Comparison of ENCODE assay signal across 33 cellular contexts in the genomic region with DNA sequence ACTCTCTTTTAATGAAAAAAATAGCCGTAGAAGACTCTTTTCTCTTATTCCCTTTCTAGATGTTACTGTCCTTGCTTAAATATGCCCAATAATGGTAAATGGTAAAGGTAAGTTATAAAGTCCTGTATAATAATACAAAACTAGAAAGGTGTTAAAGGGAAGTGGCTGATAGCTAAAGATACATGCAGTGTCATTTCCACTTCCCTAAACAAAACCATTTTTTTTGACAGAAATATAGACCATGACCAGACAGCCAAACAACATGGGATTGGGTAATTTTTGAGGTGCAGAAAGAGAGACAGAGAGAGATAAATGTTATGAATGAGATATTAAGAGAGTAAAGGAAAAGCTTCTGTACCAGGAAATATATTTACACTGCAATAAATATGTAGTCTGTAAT.
"Had no signal": no experiment of that assay in that cellular context is flagged by ENCODE, and none has a peak within 500 bp of the region (broad histone marks: within the 10 kb centered on the region; RNA-seq: fewer than 3 reads in every experiment).

No MANE protein-coding gene starts in this region.

- H3K4me1 ChIP-seq: ascending aorta, breast epithelium, colonic mucosa, esophagus squamous epithelium, heart left ventricle had no signal

- FAIRE-seq: endometrium, endothelial cell of umbilical vein, frontal cortex had no signal

- H3K27ac Mint-ChIP-seq: activated CD4-positive, alpha-beta memory T cell treated with anti-CD3 and anti-CD28 coated beads for 36 hours; activated CD4-positive, alpha-beta T cell treated with anti-CD3 and anti-CD28 coated beads for 36 hours; activated CD4-positive, alpha-beta T cell treated with anti-CD3 and anti-CD28 coated beads, Interleukin-2, amount 10 ng/mL, durations not matched to agents 24 days and 14 days; activated CD8-positive, alpha-beta memory T cell treated with anti-CD3 and anti-CD28 coated beads, Interleukin-2, amount 10 ng/mL, durations not matched to agents 7 days and 5 days; activated CD8-positive, alpha-beta T cell treated with anti-CD3 and anti-CD28 coated beads, Interleukin-2, amount 10 ng/mL, durations not matched to agents 7 days and 5 days; activated naive CD4-positive, alpha-beta T cell treated with anti-CD3 and anti-CD28 coated beads, Interleukin-2, amount 10 ng/mL, durations not matched to agents 7 days and 5 days; activated naive CD4-positive, alpha-beta T cell treated with anti-CD3 and anti-CD28 coated beads, Interleukin-2, amount 50 U/mL, for 72 hours; activated naive CD8-positive, alpha-beta T cell treated with anti-CD3 and anti-CD28 coated beads, Interleukin-2, amount 10 ng/mL, durations not matched to agents 7 days and 5 days; activated T-cell treated with anti-CD3 and anti-CD28 coated beads, Interleukin-2, amount 50 U/mL, for 24 hours; activated T-cell treated with anti-CD3 and anti-CD28 coated beads, Interleukin-2, amount 50 U/mL, for 72 hours; brain; T-helper 2 cell treated with Interferon-gamma antibody and Interleukin-4, amounts not matched to agents 5 μg/mL and 100 μg/mL, for 36 hours had no signal

- H3K27me3 Mint-ChIP-seq: activated CD4-positive, alpha-beta memory T cell treated with anti-CD3 and anti-CD28 coated beads for 36 hours; activated CD4-positive, alpha-beta T cell treated with anti-CD3 and anti-CD28 coated beads for 36 hours; activated CD4-positive, alpha-beta T cell treated with anti-CD3 and anti-CD28 coated beads, Interleukin-2, amount 10 ng/mL, durations not matched to agents 24 days and 14 days; activated CD8-positive, alpha-beta memory T cell treated with anti-CD3 and anti-CD28 coated beads, Interleukin-2, amount 10 ng/mL, durations not matched to agents 7 days and 5 days; activated naive CD4-positive, alpha-beta T cell treated with anti-CD3 and anti-CD28 coated beads, Interleukin-2, amount 10 ng/mL, durations not matched to agents 7 days and 5 days; activated naive CD8-positive, alpha-beta T cell treated with anti-CD3 and anti-CD28 coated beads, Interleukin-2, amount 10 ng/mL, durations not matched to agents 7 days and 5 days; activated T-cell treated with anti-CD3 and anti-CD28 coated beads, Interleukin-2, amount 50 U/mL, for 24 hours; brain had no signal

- H3K4me1 Mint-ChIP-seq: activated CD4-positive, alpha-beta T cell treated with anti-CD3 and anti-CD28 coated beads for 36 hours; activated CD4-positive, alpha-beta T cell treated with anti-CD3 and anti-CD28 coated beads, Interleukin-2, amount 10 ng/mL, durations not matched to agents 24 days and 14 days; activated CD8-positive, alpha-beta memory T cell treated with anti-CD3 and anti-CD28 coated beads, Interleukin-2, amount 10 ng/mL, durations not matched to agents 7 days and 5 days; activated naive CD4-positive, alpha-beta T cell treated with anti-CD3 and anti-CD28 coated beads, Interleukin-2, amount 10 ng/mL, durations not matched to agents 7 days and 5 days; activated naive CD8-positive, alpha-beta T cell treated with anti-CD3 and anti-CD28 coated beads, Interleukin-2, amount 10 ng/mL, durations not matched to agents 7 days and 5 days had no signal

- H3K4me3 ChIP-seq: ascending aorta, breast epithelium, cardiac muscle cell, colonic mucosa, esophagus squamous epithelium, heart left ventricle had no signal

- H3K9me3 Mint-ChIP-seq: brain had no signal

- ATAC-seq: activated CD4-positive, alpha-beta T cell treated with anti-CD3 and anti-CD28 coated beads for 36 hours; activated CD8-positive, alpha-beta memory T cell treated with anti-CD3 and anti-CD28 coated beads, Interleukin-2, amount 10 ng/mL, durations not matched to agents 7 days and 5 days; activated CD8-positive, alpha-beta T cell treated with anti-CD3 and anti-CD28 coated beads, Interleukin-2, amount 10 ng/mL, durations not matched to agents 7 days and 5 days; activated naive CD4-positive, alpha-beta T cell treated with anti-CD3 and anti-CD28 coated beads, Interleukin-2, amount 50 U/mL, for 72 hours; activated T-cell treated with anti-CD3 and anti-CD28 coated beads, Interleukin-2, amount 50 U/mL, for 72 hours; heart left ventricle had no signal

- DNase-seq: activated CD4-positive, alpha-beta memory T cell treated with anti-CD3 and anti-CD28 coated beads for 36 hours; activated CD4-positive, alpha-beta T cell treated with anti-CD3 and anti-CD28 coated beads for 36 hours; activated CD4-positive, alpha-beta T cell treated with anti-CD3 and anti-CD28 coated beads, Interleukin-2, amount 10 ng/mL, durations not matched to agents 24 days and 14 days; activated CD4-positive, CD25-positive, alpha-beta regulatory T cell; activated CD4-positive, CD25-positive, alpha-beta regulatory T cell treated with anti-CD3 and anti-CD28 coated beads, Interleukin-2, amount 50 U/mL, for 72 hours; activated CD8-positive, alpha-beta memory T cell treated with anti-CD3 and anti-CD28 coated beads, Interleukin-2, amount 10 ng/mL, durations not matched to agents 7 days and 5 days; activated CD8-positive, alpha-beta memory T cell treated with anti-CD3 and anti-CD28 coated beads, Interleukin-2, amount 50 U/mL, for 4 hours; activated CD8-positive, alpha-beta T cell treated with anti-CD3 and anti-CD28 coated beads, Interleukin-2, amount 10 ng/mL, durations not matched to agents 7 days and 5 days; activated gamma-delta T cell; activated naive CD4-positive, alpha-beta T cell; activated naive CD4-positive, alpha-beta T cell treated with anti-CD3 and anti-CD28 coated beads, Interleukin-2, amount 10 ng/mL, durations not matched to agents 7 days and 5 days; activated naive CD8-positive, alpha-beta T cell treated with anti-CD3 and anti-CD28 coated beads, Interleukin-2, amount 10 ng/mL, durations not matched to agents 7 days and 5 days; activated T-cell treated with anti-CD3 and anti-CD28 coated beads, Interleukin-2, amount 50 U/mL, for 24 hours; activated T-cell treated with anti-CD3 and anti-CD28 coated beads, Interleukin-2, amount 50 U/mL, for 72 hours; central memory CD4-positive, alpha-beta T cell; cerebellar nuclear complex; colonic mucosa; effector CD8-positive, alpha-beta T cell; esophagus squamous epithelium; glutamatergic neuron; heart left ventricle; hypothalamus; T1000 had no signal

- H3K36me3 ChIP-seq: ascending aorta, breast epithelium, cardiac muscle cell, colonic mucosa, esophagus squamous epithelium, heart left ventricle had no signal

- H3K9me3 ChIP-seq: ascending aorta, breast epithelium, colonic mucosa, esophagus squamous epithelium, heart left ventricle had no signal

- H3K27me3 ChIP-seq: ascending aorta, breast epithelium, cardiac muscle cell, colonic mucosa, esophagus squamous epithelium, heart left ventricle had no signal

- H3K27ac ChIP-seq: ascending aorta, breast epithelium, cardiac muscle cell, colonic mucosa, epithelial cell of prostate, esophagus squamous epithelium, heart left ventricle had no signal

- H3K4me3 Mint-ChIP-seq: activated CD4-positive, alpha-beta memory T cell treated with anti-CD3 and anti-CD28 coated beads for 36 hours; activated CD4-positive, alpha-beta T cell treated with anti-CD3 and anti-CD28 coated beads for 36 hours; activated CD4-positive, alpha-beta T cell treated with anti-CD3 and anti-CD28 coated beads, Interleukin-2, amount 10 ng/mL, durations not matched to agents 24 days and 14 days; activated CD8-positive, alpha-beta memory T cell treated with anti-CD3 and anti-CD28 coated beads, Interleukin-2, amount 10 ng/mL, durations not matched to agents 7 days and 5 days; activated CD8-positive, alpha-beta T cell treated with anti-CD3 and anti-CD28 coated beads, Interleukin-2, amount 10 ng/mL, durations not matched to agents 7 days and 5 days; activated naive CD4-positive, alpha-beta T cell treated with anti-CD3 and anti-CD28 coated beads, Interleukin-2, amount 10 ng/mL, durations not matched to agents 7 days and 5 days; activated naive CD8-positive, alpha-beta T cell treated with anti-CD3 and anti-CD28 coated beads, Interleukin-2, amount 10 ng/mL, durations not matched to agents 7 days and 5 days; activated T-cell treated with anti-CD3 and anti-CD28 coated beads, Interleukin-2, amount 50 U/mL, for 24 hours; activated T-cell treated with anti-CD3 and anti-CD28 coated beads, Interleukin-2, amount 50 U/mL, for 72 hours; brain; T-helper 2 cell treated with Interferon-gamma antibody and Interleukin-4, amounts not matched to agents 5 μg/mL and 100 μg/mL, for 36 hours had no signal
